2 cellular contexts compared by ENCODE assay signal in genomic region chr2:68925298-68925885, GRCh38.
A peak's percentile ranks its signal among the peaks of the same experiment; 100 is the strongest.
TF ChIP-seq lines count a peak whose summit lies in the region.

No MANE protein-coding gene starts in this region.

TF ChIP-seq in A549, 52 proteins besides CTCF, POLR2A, EP300 and RAD21:
- TF ChIP-seq RNF2 (IDR thresholded peaks at IDR 0.05; ENCODE audit: borderline replicate concordance, low read depth) (no peak), HMGXB4 (CRISPR knock-in tag; IDR thresholded peaks at IDR 0.05; ENCODE audit: borderline replicate concordance) (no peak), HEYL (CRISPR knock-in tag; IDR thresholded peaks at IDR 0.05) (no peak), FOSL2 (IDR thresholded peaks at IDR 0.05) (no peak), FOSL2 (CRISPR knock-in tag; IDR thresholded peaks at IDR 0.05) (peak; percentile 9; the same call in 1 of the 2 replicates), ATOH8 (CRISPR knock-in tag; IDR thresholded peaks at IDR 0.05; ENCODE audit: low read depth) (no peak), MAFK (IDR thresholded peaks at IDR 0.05; ENCODE audit: partially characterized antibody) (peak; percentile 22), FOXS1 (CRISPR knock-in tag; IDR thresholded peaks at IDR 0.05) (no peak), RCOR1 (IDR thresholded peaks at IDR 0.05; ENCODE audit: low read depth, low read length) (no peak), EHF (CRISPR knock-in tag; IDR thresholded peaks at IDR 0.05) (no peak), USF2 (IDR thresholded peaks at IDR 0.05) (no peak), RARB (CRISPR knock-in tag; IDR thresholded peaks at IDR 0.05) (no peak), E2F6 (IDR thresholded peaks at IDR 0.05; ENCODE audit: borderline replicate concordance, low read depth) (no peak), HES2 (IDR thresholded peaks at IDR 0.05) (no peak), MAZ (IDR thresholded peaks at IDR 0.05; ENCODE audit: borderline replicate concordance, low read depth, low read length) (no peak), ESRRA (IDR thresholded peaks at IDR 0.05; ENCODE audit: borderline replicate concordance, low read length) (no peak), SREBF2 (IDR thresholded peaks at IDR 0.05) (no peak), PHF8 (IDR thresholded peaks at IDR 0.05; ENCODE audit: borderline replicate concordance, low read depth) (no peak), SMC3 (IDR thresholded peaks at IDR 0.05) (peak; percentile 94), RFX5 (IDR thresholded peaks at IDR 0.05) (no peak)

TF ChIP-seq in K562, 482 proteins besides CTCF, POLR2A, EP300 and RAD21 (continues in another document):
- TF ChIP-seq CC2D1A (IDR thresholded peaks at IDR 0.05) (peak; percentile 61; the same call in 1 of the 2 replicates), SPI1 (IDR thresholded peaks at IDR 0.05; ENCODE audit: borderline replicate concordance, low read depth, low read length) (no peak), SRSF1 (IDR thresholded peaks at IDR 0.05; ENCODE audit: low read depth, low read length) (no peak), ZBTB2 (IDR thresholded peaks at IDR 0.05) (no peak), TOE1 (IDR thresholded peaks at IDR 0.05; ENCODE audit: borderline replicate concordance) (0 out of 2 replicates have a peak, but pooled peaks have one; percentile 23), TOE1 (CRISPR knock-in tag; IDR thresholded peaks at IDR 0.05; ENCODE audit: borderline replicate concordance, low read depth) (no peak), ZNF232 (CRISPR knock-in tag; IDR thresholded peaks at IDR 0.05) (no peak), MBD1 (CRISPR knock-in tag; IDR thresholded peaks at IDR 0.05) (no peak), THRB (CRISPR knock-in tag; conservative IDR thresholded peaks at IDR 0.05) (0 out of 2 replicates have a peak, but pooled peaks have one; percentile 17), CEBPZ (IDR thresholded peaks at IDR 0.05; ENCODE audit: borderline replicate concordance, low read depth, low read length) (no peak), BRD9 (IDR thresholded peaks at IDR 0.05; ENCODE audit: low read depth, partially characterized antibody) (no peak), RBBP5 (IDR thresholded peaks at IDR 0.05; ENCODE audit: borderline replicate concordance, insufficient read depth, low read length, poor library complexity, severe bottlenecking) (no peak), ZNF589 (CRISPR knock-in tag; IDR thresholded peaks at IDR 0.05; ENCODE audit: low read depth) (no peak), DEAF1 (CRISPR knock-in tag; IDR thresholded peaks at IDR 0.05) (peak; percentile 98), NCOA4 (IDR thresholded peaks at IDR 0.05; ENCODE audit: partially characterized antibody) (no peak), GMEB1 (CRISPR knock-in tag; IDR thresholded peaks at IDR 0.05) (no peak), TBL1XR1 (IDR thresholded peaks at IDR 0.05; ENCODE audit: low read length in 2 of 2) (peak in 1 of 2 experiments; percentile 39; a peak in 1 of 4 replicates), ZNF316 (IDR thresholded peaks at IDR 0.05) (peak; percentile 52), STAT5B (CRISPR knock-in tag; IDR thresholded peaks at IDR 0.05) (no peak), NR0B1 (IDR thresholded peaks at IDR 0.05; ENCODE audit: partially characterized antibody) (no peak), CXXC5 (CRISPR knock-in tag; IDR thresholded peaks at IDR 0.05) (0 out of 2 replicates have a peak, but pooled peaks have one; percentile 9), ZKSCAN8 (CRISPR knock-in tag; IDR thresholded peaks at IDR 0.05) (no peak), TGIF2 (CRISPR knock-in tag; IDR thresholded peaks at IDR 0.05) (no peak), HDAC3 (IDR thresholded peaks at IDR 0.05; ENCODE audit: borderline replicate concordance, partially characterized antibody) (no peak), STAG1 (CRISPR knock-in tag; IDR thresholded peaks at IDR 0.05; ENCODE audit: borderline replicate concordance) (peak; percentile 65; the same call in 1 of the 2 replicates), REST (CRISPR knock-in tag; IDR thresholded peaks at IDR 0.05; ENCODE audit: low read depth) (no peak), AFF4 (CRISPR knock-in tag; IDR thresholded peaks at IDR 0.05) (no peak), BHLHE40 (IDR thresholded peaks at IDR 0.05; ENCODE audit: low read length) (0 out of 2 replicates have a peak, but pooled peaks have one; percentile 27)
